12 cellular contexts compared by ENCODE assay signal in the genomic region with DNA sequence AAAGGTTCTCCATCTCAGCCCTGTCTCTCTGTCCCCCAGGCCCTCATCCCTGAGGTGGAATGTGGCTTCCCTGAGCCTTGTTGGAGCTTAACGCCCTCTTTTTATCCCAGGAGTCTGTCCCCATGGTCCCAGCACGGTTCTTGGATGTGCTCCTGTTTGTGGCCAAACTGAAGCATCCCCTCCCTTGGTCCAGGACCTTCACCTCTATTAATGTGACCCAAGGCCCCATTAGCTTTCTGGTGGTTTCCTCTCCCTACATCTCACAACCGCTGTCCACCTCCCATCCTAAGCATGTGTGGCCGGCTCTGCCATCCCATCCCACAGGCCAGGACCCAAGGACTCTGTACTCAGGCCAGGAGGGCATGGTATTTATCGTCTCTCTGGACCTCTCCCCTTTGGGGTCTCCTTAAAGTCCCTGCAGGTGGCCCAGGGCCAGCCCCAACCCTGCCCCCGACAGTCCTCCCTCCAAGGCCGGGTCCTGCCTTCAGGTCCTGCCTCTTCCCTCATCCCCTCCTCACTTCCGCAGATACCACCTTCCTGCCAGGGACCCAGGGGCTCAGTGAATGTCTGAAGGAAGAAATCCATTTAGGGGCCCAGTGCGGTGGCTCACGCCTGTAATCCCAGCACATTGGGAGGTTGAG.
"Had no signal": no experiment of that assay in that cellular context is flagged by ENCODE, and none has a peak within 500 bp of the region (broad histone marks: within the 10 kb centered on the region; RNA-seq: fewer than 3 reads in every experiment).

No MANE protein-coding gene starts in this region.

- H3K4me1 Mint-ChIP-seq: activated naive CD4-positive, alpha-beta T cell treated with anti-CD3 and anti-CD28 coated beads, Interleukin-2, amount 50 U/mL, for 24 hours had no signal

- H3K27ac ChIP-seq: breast epithelium, coronary artery, Peyer's patch, SK-N-MC had no signal

- H3K9me3 ChIP-seq: breast epithelium, Peyer's patch had no signal

- H3K27me3 Mint-ChIP-seq: activated CD8-positive, alpha-beta T cell treated with anti-CD3 and anti-CD28 coated beads for 36 hours; activated naive CD4-positive, alpha-beta T cell treated with anti-CD3 and anti-CD28 coated beads, Interleukin-2, amount 50 U/mL, for 24 hours had no signal

- H3K4me3 Mint-ChIP-seq: activated CD8-positive, alpha-beta T cell treated with anti-CD3 and anti-CD28 coated beads for 36 hours; activated naive CD4-positive, alpha-beta T cell treated with anti-CD3 and anti-CD28 coated beads, Interleukin-2, amount 50 U/mL, for 24 hours; T-helper 2 cell treated with Interferon-gamma antibody and Interleukin-4, amounts not matched to agents 5 μg/mL and 100 μg/mL, for 36 hours had no signal

- H3K4me3 ChIP-seq: breast epithelium, coronary artery, Peyer's patch, SK-N-MC had no signal

- DNase-seq: activated CD4-positive, alpha-beta T cell treated with anti-CD3 and anti-CD28 coated beads for 4 hours; activated CD8-positive, alpha-beta memory T cell treated with anti-CD3 and anti-CD28 coated beads, Interleukin-2, amount 50 U/mL, for 4 hours; activated CD8-positive, alpha-beta T cell treated with anti-CD3 and anti-CD28 coated beads for 36 hours; aorta; central memory CD4-positive, alpha-beta T cell; NCI-H1048; Peyer's patch had no signal

- H3K27me3 ChIP-seq: breast epithelium, Peyer's patch had no signal

- H3K27ac Mint-ChIP-seq: activated CD8-positive, alpha-beta T cell treated with anti-CD3 and anti-CD28 coated beads for 36 hours; activated naive CD4-positive, alpha-beta T cell treated with anti-CD3 and anti-CD28 coated beads, Interleukin-2, amount 50 U/mL, for 24 hours; T-helper 2 cell treated with Interferon-gamma antibody and Interleukin-4, amounts not matched to agents 5 μg/mL and 100 μg/mL, for 36 hours had no signal

- H3K36me3 Mint-ChIP-seq: activated naive CD4-positive, alpha-beta T cell treated with anti-CD3 and anti-CD28 coated beads, Interleukin-2, amount 50 U/mL, for 24 hours had no signal

- H3K4me1 ChIP-seq: breast epithelium had no signal

- H3K36me3 ChIP-seq: breast epithelium, Peyer's patch had no signal

- H3K9me3 Mint-ChIP-seq: activated CD8-positive, alpha-beta T cell treated with anti-CD3 and anti-CD28 coated beads for 36 hours; activated naive CD4-positive, alpha-beta T cell treated with anti-CD3 and anti-CD28 coated beads, Interleukin-2, amount 50 U/mL, for 24 hours; T-helper 2 cell treated with Interferon-gamma antibody and Interleukin-4, amounts not matched to agents 5 μg/mL and 100 μg/mL, for 36 hours had no signal
